Comparison of ENCODE assay signal across 21 cellular contexts in the genomic region with DNA sequence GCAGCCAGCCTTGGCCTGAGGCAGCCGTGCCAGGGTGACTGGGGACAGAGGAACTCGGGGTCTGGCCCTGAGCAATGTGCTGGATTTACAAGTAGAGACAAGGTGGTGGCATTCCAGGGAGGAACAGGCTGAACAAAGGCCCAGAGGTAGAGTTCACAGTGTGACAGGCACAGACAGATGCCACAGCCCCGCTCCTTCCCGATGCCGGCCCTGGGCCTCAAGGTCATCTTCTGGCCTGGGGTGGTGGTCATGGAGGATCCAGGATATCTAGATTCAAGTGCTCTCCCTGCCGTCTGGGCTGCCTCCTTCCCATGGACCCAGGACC.
"Had no signal": no experiment of that assay in that cellular context is flagged by ENCODE, and none has a peak within 500 bp of the region (broad histone marks: within the 10 kb centered on the region; RNA-seq: fewer than 3 reads in every experiment).

No MANE protein-coding gene starts in this region.

- H3K9me3 Mint-ChIP-seq: activated CD4-positive, alpha-beta T cell treated with anti-CD3 and anti-CD28 coated beads, Interleukin-2, amount 10 ng/mL, durations not matched to agents 7 days and 5 days; activated naive CD4-positive, alpha-beta T cell treated with anti-CD3 and anti-CD28 coated beads, Interleukin-2, amount 50 U/mL, for 24 hours; central memory CD8-positive, alpha-beta T cell; nephron progenitor cell had no signal

- ATAC-seq: gastroesophageal sphincter had no signal

- H3K36me3 ChIP-seq: colonic mucosa, esophagus squamous epithelium, gastroesophageal sphincter, spleen, WERI-Rb-1 had no signal

- H3K9me3 ChIP-seq: colonic mucosa, esophagus squamous epithelium, gastroesophageal sphincter, spleen, testis had no signal

- H3K4me1 ChIP-seq: colonic mucosa had no signal

- H3K27ac ChIP-seq: colonic mucosa, gastroesophageal sphincter, spleen, testis, WERI-Rb-1 had no signal

- H3K27me3 Mint-ChIP-seq: activated naive CD4-positive, alpha-beta T cell treated with anti-CD3 and anti-CD28 coated beads, Interleukin-2, amount 50 U/mL, for 24 hours had no signal

- H3K27me3 ChIP-seq: colonic mucosa, esophagus squamous epithelium, gastroesophageal sphincter, testis had no signal

- H3K36me3 Mint-ChIP-seq: activated naive CD4-positive, alpha-beta T cell treated with anti-CD3 and anti-CD28 coated beads, Interleukin-2, amount 50 U/mL, for 24 hours had no signal

- DNase-seq: activated CD4-positive, alpha-beta T cell treated with anti-CD3 and anti-CD28 coated beads, Interleukin-2, amount 10 ng/mL, durations not matched to agents 7 days and 5 days; activated CD4-positive, CD25-positive, alpha-beta regulatory T cell treated with anti-CD3 and anti-CD28 coated beads, Interleukin-2, amount 50 U/mL, for 72 hours; activated gamma-delta T cell treated with Interleukin-2 at 50 U/mL for 16 hours; activated T-cell treated with anti-CD3 and anti-CD28 coated beads, Interleukin-2, amount 50 U/mL, for 1 hour; colonic mucosa; esophagus squamous epithelium; head of caudate nucleus; nephron progenitor cell; nucleus accumbens; posterior cingulate gyrus; retina; spleen; stimulated activated CD4-positive, alpha-beta T cell treated with anti-CD3 and anti-CD28 coated beads, Interleukin-4, amount 100 ng/mL, for 1 hour; stimulated activated naive CD4-positive, alpha-beta T cell; T-helper 1 cell; testis; WERI-Rb-1 had no signal

- H3K4me3 Mint-ChIP-seq: activated CD4-positive, alpha-beta T cell treated with anti-CD3 and anti-CD28 coated beads, Interleukin-2, amount 10 ng/mL, durations not matched to agents 7 days and 5 days; activated naive CD4-positive, alpha-beta T cell treated with anti-CD3 and anti-CD28 coated beads, Interleukin-2, amount 50 U/mL, for 24 hours; central memory CD8-positive, alpha-beta T cell; nephron progenitor cell had no signal

- H3K4me3 ChIP-seq: colonic mucosa, esophagus squamous epithelium, gastroesophageal sphincter, spleen, testis had no signal

- FAIRE-seq: TTC549 had no signal

- H3K27ac Mint-ChIP-seq: activated CD4-positive, alpha-beta T cell treated with anti-CD3 and anti-CD28 coated beads, Interleukin-2, amount 10 ng/mL, durations not matched to agents 7 days and 5 days; activated naive CD4-positive, alpha-beta T cell treated with anti-CD3 and anti-CD28 coated beads, Interleukin-2, amount 50 U/mL, for 24 hours; nephron progenitor cell had no signal
